ENCODE assay signal across 1 cellular context in the genomic region with DNA sequence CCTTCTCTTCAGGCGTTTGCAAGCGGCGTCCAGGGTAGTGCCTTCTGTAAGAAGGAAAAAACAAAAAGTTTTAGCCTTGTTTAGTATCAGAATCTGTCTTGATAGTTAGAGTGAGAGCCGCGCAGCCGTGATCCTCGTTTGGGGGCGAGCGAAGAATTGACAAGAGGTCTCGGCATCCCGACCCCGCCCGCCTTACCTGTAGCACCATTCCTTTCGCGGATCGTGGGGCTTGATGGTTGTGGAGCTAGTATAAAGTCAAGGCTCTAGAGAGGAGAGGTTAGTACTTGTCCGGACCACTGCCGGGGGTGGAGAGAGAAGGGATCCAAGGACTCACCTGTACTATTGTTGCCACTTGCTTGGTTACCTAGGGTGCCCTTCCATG.
A peak's percentile ranks its signal among the peaks of the same experiment; 100 is the strongest.
TF ChIP-seq lines count a peak whose summit lies in the region.

No MANE protein-coding gene starts in this region.

TF ChIP-seq in H1, 55 proteins besides CTCF, POLR2A, EP300 and RAD21:
- TF ChIP-seq HDAC2 (IDR thresholded peaks at IDR 0.05; ENCODE audit: borderline replicate concordance in 1 of 2, low read depth in 2 of 2, low read length in 2 of 2) (0 out of 4 replicates have a peak, but pooled peaks of 1 of the 2 experiments have one; percentile 4), GABPA (IDR thresholded peaks at IDR 0.05; ENCODE audit: borderline replicate concordance, insufficient read depth, low read length) (no peak)
